Comparison of ENCODE assay signal across 8 cellular contexts in genomic region chr10:72694476-72695369, GRCh38. TPM values are rescaled to one million over a fixed set of nuclear protein-coding genes. Genes with fewer than 3 reads are reported as not detected.
A peak's percentile ranks its signal among the peaks of the same experiment; 100 is the strongest.
DNase-seq lines count a peak whose midpoint lies in the region; ATAC-seq and TF ChIP-seq lines count a peak whose summit lies in the region.

No MANE protein-coding gene starts in this region.

- H3K27ac Mint-ChIP-seq in activated naive CD8-positive, alpha-beta T cell, result peak overlapping the region; percentile 24
- H3K27ac Mint-ChIP-seq in activated naive CD8-positive, alpha-beta T cell treated with anti-CD3 and anti-CD28 coated beads for 36 hours, result no peak overlapping the region

- intact Hi-C loops in dorsolateral prefrontal cortex (cut with DNase I) (loop anchor here (5.0 kb wide), 4 partner anchors 67 to 337 kb away; partner anchors contain the start of gene MICU1 (in 1 of the 2)), psoas muscle (cut with DNase I) (loop anchor here (2.0 to 10.0 kb wide), 6 partner anchors 43 to 330 kb away; partner anchors contain the start of gene MICU1 (in 1 of the 2)), lower leg skin (cut with DNase I; ENCODE audit: low total_unique reads) (loop anchor here (10.0 kb wide), 1 partner anchor 140 kb away; no protein-coding TSS in a partner anchor)

- H3K27me3 ChIP-seq in dorsolateral prefrontal cortex (no peaks in the 10 kb centered on the region), psoas muscle (ENCODE audit: insufficient read depth in 3 of 3, low read length in 2 of 3) (no peaks in the 10 kb centered on the region)

- H3K27ac ChIP-seq in dorsolateral prefrontal cortex (no peak overlapping the region), psoas muscle (peak overlapping the region; percentile 59)

- peak in 55 of 56 donors; percentile 12 to 66 (median 47) for TF ChIP-seq CTCF in dorsolateral prefrontal cortex (IDR thresholded peaks at IDR 0.05 in 54 of 56, conservative IDR thresholded peaks at IDR 0.05 in 2 of 56; ENCODE audit: low read depth in 1 of 56, partially characterized antibody in 56 of 56)
- TF ChIP-seq CTCF in psoas muscle (IDR thresholded peaks at IDR 0.05), result peak; percentile 60
- no peak for TF ChIP-seq CTCF in lower leg skin (IDR thresholded peaks at IDR 0.05)

- TF ChIP-seq POLR2A in lower leg skin (IDR thresholded peaks at IDR 0.05), result no peak

- H3K4me1 ChIP-seq in psoas muscle, result peaks cover 33% of the 10 kb centered on the region

- ATAC-seq in psoas muscle (peak; percentile 38 to 61 (median 54)), HG03432 (IDR thresholded peaks at IDR 0.05; ENCODE audit: unreplicated experiment) (no peak)

- H3K9me3 ChIP-seq in psoas muscle, result no peaks in the 10 kb centered on the region

- H3K4me3 ChIP-seq in dorsolateral prefrontal cortex, result peak overlapping the region in 20 of 59 donors; percentile 0 to 88 (median 22)
- H3K4me3 ChIP-seq in psoas muscle, result peak overlapping the region; percentile 94
- H3K4me3 ChIP-seq in lower leg skin (ENCODE audit: low read depth, poor library complexity, severe bottlenecking), result no peak overlapping the region

- H3K4me1 Mint-ChIP-seq in activated naive CD8-positive, alpha-beta T cell (ENCODE audit: low read depth), result peaks cover 35% of the 10 kb centered on the region
- peaks cover 38% of the 10 kb centered on the region for H3K4me1 Mint-ChIP-seq in activated naive CD8-positive, alpha-beta T cell treated with anti-CD3 and anti-CD28 coated beads for 36 hours

- H3K4me3 Mint-ChIP-seq in activated naive CD8-positive, alpha-beta T cell, result peak overlapping the region; percentile 27
- no peak overlapping the region for H3K4me3 Mint-ChIP-seq in activated naive CD8-positive, alpha-beta T cell treated with anti-CD3 and anti-CD28 coated beads for 36 hours

- no peak for DNase-seq in activated naive CD8-positive, alpha-beta T cell treated with anti-CD3 and anti-CD28 coated beads for 36 hours
- DNase-seq in NOMO-1 (lab: John Stamatoyannopoulos, UW; ENCODE audit: unreplicated experiment in 2 of 2) (peak; percentile 64 to 79), dorsolateral prefrontal cortex (peak in 2 of 10 donors; percentile 39 to 51), psoas muscle (no peak), lower leg skin (ENCODE audit: low spot score in 2 of 2) (no peak), NCI-H1694 (lab: John Stamatoyannopoulos, UW) (no peak)

- no peaks in the 10 kb centered on the region for H3K36me3 Mint-ChIP-seq in activated naive CD8-positive, alpha-beta T cell
- no peaks in the 10 kb centered on the region for H3K36me3 Mint-ChIP-seq in activated naive CD8-positive, alpha-beta T cell treated with anti-CD3 and anti-CD28 coated beads for 36 hours

- WGBS in psoas muscle, 3 donors, result 12 to 19% (median 13%) methylated on average over 6 of the region's 6 CpGs
- 53 to 54% methylated on average over 6 of the region's 6 CpGs for WGBS in lower leg skin, 2 donors

- no peaks in the 10 kb centered on the region for H3K36me3 ChIP-seq in psoas muscle (ENCODE audit: insufficient read depth in 1 of 2, low read depth in 1 of 2)

- no peaks in the 10 kb centered on the region for H3K9me3 Mint-ChIP-seq in activated naive CD8-positive, alpha-beta T cell (ENCODE audit: low read depth)
- no peaks in the 10 kb centered on the region for H3K9me3 Mint-ChIP-seq in activated naive CD8-positive, alpha-beta T cell treated with anti-CD3 and anti-CD28 coated beads for 36 hours

- no peaks in the 10 kb centered on the region for H3K27me3 Mint-ChIP-seq in activated naive CD8-positive, alpha-beta T cell
- peaks cover 6% of the 10 kb centered on the region for H3K27me3 Mint-ChIP-seq in activated naive CD8-positive, alpha-beta T cell treated with anti-CD3 and anti-CD28 coated beads for 36 hours

RNA-seq across cellular contexts. Expression of gene MCU, which starts 2.8 kb away (rescaled TPM):
- 10 to 100 TPM; 15.3 to 15.5 TPM for total RNA-seq in activated naive CD8-positive, alpha-beta T cell treated with anti-CD3 and anti-CD28 coated beads for 36 hours
- total RNA-seq in dorsolateral prefrontal cortex (10 to 100 TPM; 12.0 to 32.9 (median 20.8) TPM), psoas muscle (100 to 1,000 TPM in 1 of 4 donors, 10 to 100 TPM in 3; 66.1 to 118 (median 80.1) TPM), lower leg skin (10 to 100 TPM; 30.0 to 42.8 (median 34.1) TPM)
- polyA plus RNA-seq in psoas muscle, result 10 to 100 TPM; 32.4 to 40.5 (median 35.0) TPM

Comparison
In these comparisons a context has a peak if more than half of its experiments do, and no peak if none do; other contexts are left out.
1. DNase-seq: peak in NOMO-1 (2 of 2); none in activated naive CD8-positive, alpha-beta T cell treated with anti-CD3 and anti-CD28 coated beads for 36 hours (single experiment), psoas muscle (0 of 2), lower leg skin (0 of 2) and NCI-H1694 (single experiment).
2. CTCF ChIP-seq: peak in dorsolateral prefrontal cortex (55 of 56) and psoas muscle (single experiment); none in lower leg skin (0 of 3).